1 cellular context compared by ENCODE assay signal in genomic region chr11:6599449-6599848, GRCh38.
TF ChIP-seq lines count a peak whose summit lies in the region.

No MANE protein-coding gene starts in this region.

TF ChIP-seq in HEK293T, 16 proteins besides CTCF, POLR2A, EP300 and RAD21:
- TF ChIP-seq ARNT (IDR thresholded peaks at IDR 0.05), result no peak
- no peak for TF ChIP-seq SUZ12 (IDR thresholded peaks at IDR 0.05)
- TF ChIP-seq HDGF (IDR thresholded peaks at IDR 0.05; ENCODE audit: borderline replicate concordance), result no peak
- no peak for TF ChIP-seq ELF4 (IDR thresholded peaks at IDR 0.05)
- no peak for TF ChIP-seq BHLHE40 (IDR thresholded peaks at IDR 0.05; ENCODE audit: borderline replicate concordance)
- no peak for TF ChIP-seq FOXA1 (IDR thresholded peaks at IDR 0.05)
- TF ChIP-seq CTBP1 (IDR thresholded peaks at IDR 0.05; ENCODE audit: borderline replicate concordance), result no peak
- no peak for TF ChIP-seq SP1 (IDR thresholded peaks at IDR 0.05)
- no peak for TF ChIP-seq L3MBTL2 (conservative IDR thresholded peaks at IDR 0.05)
- TF ChIP-seq PKNOX1 (IDR thresholded peaks at IDR 0.05), result no peak
- no peak for TF ChIP-seq ZNF384 (IDR thresholded peaks at IDR 0.05)
- TF ChIP-seq FOXK2 (IDR thresholded peaks at IDR 0.05), result no peak
